9 cellular contexts compared by ENCODE assay signal in the genomic region with DNA sequence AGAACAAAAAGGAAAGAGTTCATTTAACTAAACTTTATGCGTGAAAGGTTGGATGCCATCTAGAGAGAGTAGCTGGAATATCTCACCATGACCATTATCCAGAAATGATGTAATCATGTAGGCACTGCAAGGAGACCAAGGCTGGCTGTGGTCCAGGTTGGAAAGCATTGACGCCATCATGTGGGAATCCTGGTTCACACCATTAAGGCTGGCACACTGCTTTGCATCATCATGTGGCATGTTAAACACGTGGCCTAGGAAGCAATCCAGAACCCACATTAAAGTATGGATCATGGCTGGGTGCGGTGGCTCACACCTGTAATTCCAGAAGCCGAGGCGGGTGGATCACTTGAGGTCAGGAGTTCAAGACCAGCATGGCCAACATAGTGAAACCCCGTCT. TPM values are rescaled to one million over a fixed set of nuclear protein-coding genes. Genes with fewer than 3 reads are reported as not detected.
A peak's percentile ranks its signal among the peaks of the same experiment; 100 is the strongest.
DNase-seq lines count a peak whose midpoint lies in the region; ATAC-seq and TF ChIP-seq lines count a peak whose summit lies in the region.
"Had no signal": no experiment of that assay in that cellular context is flagged by ENCODE, and none has a peak within 500 bp of the region (broad histone marks: within the 10 kb centered on the region; RNA-seq: fewer than 3 reads in every experiment).

No MANE protein-coding gene starts in this region.

- no peaks in the 10 kb centered on the region for H3K27me3 ChIP-seq in skeletal muscle tissue (ENCODE audit: control insufficient read depth in 3 of 3, insufficient read depth in 3 of 3, low read length in 3 of 3)

- peaks cover 28 to 55% (median 31%) of the 10 kb centered on the region in 3 donors for H3K4me1 ChIP-seq in skeletal muscle tissue (ENCODE audit: control insufficient read depth in 3 of 3, insufficient read depth in 3 of 3, low read length in 3 of 3)

- no peaks in the 10 kb centered on the region for H3K9me3 Mint-ChIP-seq in activated CD8-positive, alpha-beta T cell treated with anti-CD3 and anti-CD28 coated beads, Interleukin-2, amount 10 ng/mL, durations not matched to agents 7 days and 5 days (ENCODE audit: insufficient read depth)
- H3K9me3 Mint-ChIP-seq: activated naive CD4-positive, alpha-beta T cell treated with anti-CD3 and anti-CD28 coated beads, Interleukin-2, amount 50 U/mL, for 24 hours had no signal

- peak; percentile 47 for DNase-seq in GM03348 (ENCODE audit: low spot score)
- DNase-seq in glomerular visceral epithelial cell (ENCODE audit: extremely low spot score) = peak; percentile 96
- DNase-seq in NCI-H524 treated with DMSO at 0.1 percent for 48 hours (lab: John Stamatoyannopoulos, UW) = no peak
- no peak for DNase-seq in NCI-H2171 (lab: John Stamatoyannopoulos, UW)
- DNase-seq in mesenteric fat pad (ENCODE audit: low spot score) = no peak
- no peak for DNase-seq in activated CD8-positive, alpha-beta T cell treated with anti-CD3 and anti-CD28 coated beads, Interleukin-2, amount 10 ng/mL, durations not matched to agents 7 days and 5 days

- POLR2A ChIA-PET in activated CD8-positive, alpha-beta T cell treated with anti-CD3 and anti-CD28 coated beads, Interleukin-2, amount 10 ng/mL, durations not matched to agents 7 days and 5 days (lab: Charles Lee) = no interaction called here

- H3K4me3 ChIP-seq in skeletal muscle tissue (ENCODE audit: low read length in 3 of 3) = peak overlapping the region in 1 of 3 donors; percentile 37

- no peak overlapping the region for H3K27ac Mint-ChIP-seq in activated CD8-positive, alpha-beta T cell treated with anti-CD3 and anti-CD28 coated beads, Interleukin-2, amount 10 ng/mL, durations not matched to agents 7 days and 5 days

- H3K9me3 ChIP-seq in skeletal muscle tissue (ENCODE audit: control insufficient read depth in 3 of 3, low read length in 3 of 3) = no peaks in the 10 kb centered on the region

- CTCF ChIA-PET in activated CD8-positive, alpha-beta T cell treated with anti-CD3 and anti-CD28 coated beads, Interleukin-2, amount 10 ng/mL, durations not matched to agents 7 days and 5 days (lab: Charles Lee) = no interaction called here

- ATAC-seq in SK-N-SH treated with all-trans-retinoic acid at 6 μM for 48 hours = no peak
- ATAC-seq in activated CD8-positive, alpha-beta T cell treated with anti-CD3 and anti-CD28 coated beads, Interleukin-2, amount 10 ng/mL, durations not matched to agents 7 days and 5 days = no peak

- no peak overlapping the region for H3K4me3 Mint-ChIP-seq in activated CD8-positive, alpha-beta T cell treated with anti-CD3 and anti-CD28 coated beads, Interleukin-2, amount 10 ng/mL, durations not matched to agents 7 days and 5 days
- H3K4me3 Mint-ChIP-seq: activated naive CD4-positive, alpha-beta T cell treated with anti-CD3 and anti-CD28 coated beads, Interleukin-2, amount 50 U/mL, for 24 hours had no signal

- H3K4me1 Mint-ChIP-seq in activated CD8-positive, alpha-beta T cell treated with anti-CD3 and anti-CD28 coated beads, Interleukin-2, amount 10 ng/mL, durations not matched to agents 7 days and 5 days (ENCODE audit: low read depth) = peaks cover 35% of the 10 kb centered on the region

- peak overlapping the region in 2 of 3 donors; percentile 34 to 46 for H3K9ac ChIP-seq in skeletal muscle tissue (ENCODE audit: low read depth in 1 of 3, low read length in 3 of 3)

- peaks cover 10% of the 10 kb centered on the region for H3K36me3 Mint-ChIP-seq in activated CD8-positive, alpha-beta T cell treated with anti-CD3 and anti-CD28 coated beads, Interleukin-2, amount 10 ng/mL, durations not matched to agents 7 days and 5 days (ENCODE audit: low read depth)
- H3K36me3 Mint-ChIP-seq: activated naive CD4-positive, alpha-beta T cell treated with anti-CD3 and anti-CD28 coated beads, Interleukin-2, amount 50 U/mL, for 24 hours had no signal

- peaks cover 38% of the 10 kb centered on the region for H3K27me3 Mint-ChIP-seq in activated CD8-positive, alpha-beta T cell treated with anti-CD3 and anti-CD28 coated beads, Interleukin-2, amount 10 ng/mL, durations not matched to agents 7 days and 5 days (ENCODE audit: low read depth)

- H3K36me3 ChIP-seq in skeletal muscle tissue (ENCODE audit: control insufficient read depth in 3 of 3, insufficient read depth in 3 of 3, low read length in 3 of 3) = peaks cover 44 to 57% (median 54%) of the 10 kb centered on the region in 3 donors

- H3K27ac ChIP-seq in skeletal muscle tissue (ENCODE audit: low read depth, low read length) = peak overlapping the region; percentile 98

TF ChIP-seq in SK-N-SH treated with all-trans-retinoic acid at 6 μM for 48 hours, 23 proteins besides CTCF, POLR2A, EP300 and RAD21:
- TF ChIP-seq ZFP3 (CRISPR knock-in tag; IDR thresholded peaks at IDR 0.05) = peak; percentile 72; the same call in 1 of the 2 replicates
- peak; percentile 14; the same call in 1 of the 2 replicates for TF ChIP-seq TOX (CRISPR knock-in tag; IDR thresholded peaks at IDR 0.05; ENCODE audit: borderline replicate concordance)
- TF ChIP-seq ARNTL (CRISPR knock-in tag; IDR thresholded peaks at IDR 0.05; ENCODE audit: borderline replicate concordance, low read depth) = no peak
- peak; percentile 72 for TF ChIP-seq ISL1 (CRISPR knock-in tag; IDR thresholded peaks at IDR 0.05)
- no peak for TF ChIP-seq ZNF8 (CRISPR knock-in tag; IDR thresholded peaks at IDR 0.05)
- TF ChIP-seq SNAI2 (CRISPR knock-in tag; IDR thresholded peaks at IDR 0.05) = 0 out of 2 replicates have a peak, but pooled peaks have one; percentile 18
- TF ChIP-seq RARB (CRISPR knock-in tag; IDR thresholded peaks at IDR 0.05) = no peak
- TF ChIP-seq BACH2 (CRISPR knock-in tag; IDR thresholded peaks at IDR 0.05; ENCODE audit: borderline replicate concordance) = no peak
- TF ChIP-seq ZNF565 (CRISPR knock-in tag; conservative IDR thresholded peaks at IDR 0.05; ENCODE audit: low read depth) = no peak
- no peak for TF ChIP-seq ZNF70 (CRISPR knock-in tag; IDR thresholded peaks at IDR 0.05)
- TF ChIP-seq TCF4 (CRISPR knock-in tag; IDR thresholded peaks at IDR 0.05; ENCODE audit: borderline replicate concordance) = no peak
- no peak; the same call in 1 of the 2 replicates for TF ChIP-seq ZC3H10 (CRISPR knock-in tag; IDR thresholded peaks at IDR 0.05)
- TF ChIP-seq, protein P1, sequence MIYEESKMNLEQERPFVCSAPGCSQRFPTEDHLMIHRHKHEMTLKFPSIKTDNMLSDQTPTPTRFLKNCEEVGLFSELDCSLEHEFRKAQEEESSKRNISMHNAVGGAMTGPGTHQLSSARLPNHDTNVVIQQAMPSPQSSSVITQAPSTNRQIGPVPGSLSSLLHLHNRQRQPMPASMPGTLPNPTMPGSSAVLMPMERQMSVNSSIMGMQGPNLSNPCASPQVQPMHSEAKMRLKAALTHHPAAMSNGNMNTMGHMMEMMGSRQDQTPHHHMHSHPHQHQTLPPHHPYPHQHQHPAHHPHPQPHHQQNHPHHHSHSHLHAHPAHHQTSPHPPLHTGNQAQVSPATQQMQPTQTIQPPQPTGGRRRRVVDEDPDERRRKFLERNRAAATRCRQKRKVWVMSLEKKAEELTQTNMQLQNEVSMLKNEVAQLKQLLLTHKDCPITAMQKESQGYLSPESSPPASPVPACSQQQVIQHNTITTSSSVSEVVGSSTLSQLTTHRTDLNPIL (CRISPR knock-in tag; IDR thresholded peaks at IDR 0.05; ENCODE audit: low read depth) = peak; percentile 71
- TF ChIP-seq TSHZ2 (CRISPR knock-in tag; IDR thresholded peaks at IDR 0.05) = no peak
- no peak for TF ChIP-seq OSR1 (CRISPR knock-in tag; IDR thresholded peaks at IDR 0.05)
- 0 out of 2 replicates have a peak, but pooled peaks have one; percentile 61 for TF ChIP-seq CSDC2 (CRISPR knock-in tag; IDR thresholded peaks at IDR 0.05)

RNA-seq across cellular contexts. Expression of gene ADAMTS1, which starts 4.3 kb away (rescaled TPM):
- 32.4 TPM for total RNA-seq in skeletal muscle tissue
- 480 TPM for total RNA-seq in mesenteric fat pad
- 1 to 10 TPM in 1 of 2 experiments, under 1 TPM in 1; 0.99 to 1.4 TPM for total RNA-seq in activated CD8-positive, alpha-beta T cell treated with anti-CD3 and anti-CD28 coated beads, Interleukin-2, amount 10 ng/mL, durations not matched to agents 7 days and 5 days

Comparison
In these comparisons a context has a peak if more than half of its experiments do, and no peak if none do; other contexts are left out.
1. DNase-seq: peak in GM03348 (single experiment) and glomerular visceral epithelial cell (single experiment); none in NCI-H524 treated with DMSO at 0.1 percent for 48 hours (single experiment), NCI-H2171 (single experiment), mesenteric fat pad (single experiment) and activated CD8-positive, alpha-beta T cell treated with anti-CD3 and anti-CD28 coated beads, Interleukin-2, amount 10 ng/mL, durations not matched to agents 7 days and 5 days (single experiment).
2. RNA of gene ADAMTS1, which starts 4.3 kb away (total RNA-seq): 480 TPM in mesenteric fat pad (single experiment); 32.4 TPM in skeletal muscle tissue (single experiment) and 0.99 to 1.4 TPM in activated CD8-positive, alpha-beta T cell treated with anti-CD3 and anti-CD28 coated beads, Interleukin-2, amount 10 ng/mL, durations not matched to agents 7 days and 5 days; every median in the first group is over 10 times any median in the second.